1 cellular context compared by ENCODE assay signal in genomic region chr16:2532494-2533141, GRCh38.
TF ChIP-seq lines count a peak whose summit lies in the region.

No MANE protein-coding gene starts in this region.

TF ChIP-seq in IMR-90, 13 proteins besides CTCF, POLR2A, EP300 and RAD21:
- TF ChIP-seq MXI1 (IDR thresholded peaks at IDR 0.05; ENCODE audit: borderline replicate concordance, low read depth, low read length) (no peak), MAZ (IDR thresholded peaks at IDR 0.05; ENCODE audit: borderline replicate concordance, low read depth, low read length) (peak; percentile 24; the same call in 1 of the 2 replicates), BHLHE40 (IDR thresholded peaks at IDR 0.05; ENCODE audit: low read depth, low read length) (no peak)
